Comparison of ENCODE assay signal across 13 cellular contexts in the genomic region with DNA sequence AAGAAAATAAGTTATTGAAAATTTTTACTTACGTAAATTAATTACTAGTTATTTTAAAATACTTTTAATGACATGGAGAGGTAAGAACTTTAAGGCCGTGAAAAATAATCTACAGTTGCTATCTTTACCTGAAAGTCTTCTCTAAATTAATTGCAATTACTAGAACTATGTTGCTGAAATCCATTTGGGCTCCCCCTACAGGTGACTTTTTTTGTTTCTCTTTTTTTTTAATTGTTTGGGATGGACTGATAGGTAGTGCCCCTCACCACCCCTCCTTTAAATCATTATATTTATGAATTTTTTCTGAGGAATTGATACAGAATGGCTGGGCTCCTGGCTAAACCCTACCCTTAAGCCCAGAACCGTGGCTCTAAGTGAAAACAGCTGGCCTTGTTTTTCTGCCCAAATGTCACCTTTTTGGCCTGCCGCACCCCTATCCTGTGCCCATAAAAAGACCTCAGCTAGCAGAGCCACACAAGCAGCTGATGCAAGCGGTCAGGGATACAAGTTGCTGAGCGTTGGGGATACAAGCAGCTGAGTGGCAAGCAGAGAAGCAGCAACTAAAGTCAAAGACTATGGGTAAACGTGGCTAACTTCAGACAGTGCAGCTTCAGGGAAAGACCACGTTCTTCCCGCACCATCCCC.
DNase-seq lines count a peak whose midpoint lies in the region; TF ChIP-seq lines count a peak whose summit lies in the region.
"Had no signal": no experiment of that assay in that cellular context is flagged by ENCODE, and none has a peak within 500 bp of the region (broad histone marks: within the 10 kb centered on the region; RNA-seq: fewer than 3 reads in every experiment).

No MANE protein-coding gene starts in this region.

- peak; percentile 12 for DNase-seq in NCI-H748 (lab: John Stamatoyannopoulos, UW; ENCODE audit: unreplicated experiment)
- no peak for DNase-seq in NCI-H748 treated with DMSO at 0.1 percent for 48 hours (lab: John Stamatoyannopoulos, UW)
- DNase-seq in HT-29 (ENCODE audit: low spot score), result peak; percentile 33
- DNase-seq in UCSD-AML1 (lab: John Stamatoyannopoulos, UW; ENCODE audit: unreplicated experiment), result peak; percentile 2
- no peak for DNase-seq in progenitor cell of endocrine pancreas (ENCODE audit: low spot score, unreplicated experiment)
- DNase-seq in KG1 (lab: John Stamatoyannopoulos, UW), result no peak
- no peak for DNase-seq in NCI-H510A (lab: John Stamatoyannopoulos, UW)
- no peak for DNase-seq in NCI-H2171 treated with DMSO at 0.1 percent for 48 hours (lab: John Stamatoyannopoulos, UW)
- DNase-seq: left colon; pancreas; stimulated activated CD4-positive, alpha-beta T cell treated with anti-CD3 and anti-CD28 coated beads, Interleukin-2, amount 100 ng/mL, for 48 hours; substantia nigra had no signal

- no peak overlapping the region for H3K4me3 Mint-ChIP-seq in progenitor cell of endocrine pancreas (ENCODE audit: low read depth)
- H3K4me3 Mint-ChIP-seq: activated T-cell treated with anti-CD3 and anti-CD28 coated beads, Interleukin-2, amount 50 U/mL, for 72 hours had no signal

- no peak overlapping the region for H3K27ac Mint-ChIP-seq in progenitor cell of endocrine pancreas
- H3K27ac Mint-ChIP-seq: activated T-cell treated with anti-CD3 and anti-CD28 coated beads, Interleukin-2, amount 50 U/mL, for 72 hours had no signal

- no peaks in the 10 kb centered on the region for H3K4me1 Mint-ChIP-seq in progenitor cell of endocrine pancreas (ENCODE audit: low read depth)

- peaks cover 3% of the 10 kb centered on the region for H3K27me3 Mint-ChIP-seq in progenitor cell of endocrine pancreas

- TF ChIP-seq CTCF in progenitor cell of endocrine pancreas (IDR thresholded peaks at IDR 0.05; ENCODE audit: unreplicated experiment), result peak; percentile 48

- no peaks in the 10 kb centered on the region for H3K9me3 Mint-ChIP-seq in progenitor cell of endocrine pancreas (ENCODE audit: low read depth)

- H3K36me3 Mint-ChIP-seq in progenitor cell of endocrine pancreas (ENCODE audit: insufficient read depth), result no peaks in the 10 kb centered on the region

Comparison
In these comparisons a context has a peak if more than half of its experiments do, and no peak if none do; other contexts are left out.
1. DNase-seq: peak in NCI-H748 (single experiment), HT-29 (single experiment) and UCSD-AML1 (single experiment); none in NCI-H748 treated with DMSO at 0.1 percent for 48 hours (single experiment), progenitor cell of endocrine pancreas (single experiment), KG1 (single experiment), NCI-H510A (single experiment) and NCI-H2171 treated with DMSO at 0.1 percent for 48 hours (single experiment).